Comparison of ENCODE assay signal across 24 cellular contexts in the genomic region with DNA sequence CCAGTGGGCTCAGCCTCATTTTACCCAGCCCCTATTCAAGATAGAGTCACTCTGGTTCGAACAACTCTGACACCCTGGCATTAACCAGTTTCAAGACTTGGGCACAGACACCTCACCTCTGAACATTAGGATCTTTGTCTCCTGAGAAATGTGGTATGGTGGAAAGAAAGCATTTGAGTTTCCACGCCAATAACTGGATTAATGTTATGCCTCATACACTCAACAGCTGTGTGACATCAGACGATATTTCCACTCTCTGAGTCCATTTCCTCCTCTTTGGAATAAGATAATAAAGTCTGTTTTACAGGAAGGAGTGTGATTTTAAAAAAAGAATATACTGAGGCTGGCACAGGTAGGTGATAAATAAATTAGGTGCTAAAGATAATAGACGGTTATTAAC.
A peak's percentile ranks its signal among the peaks of the same experiment; 100 is the strongest.
DNase-seq lines count a peak whose midpoint lies in the region; ATAC-seq and TF ChIP-seq lines count a peak whose summit lies in the region.
"Had no signal": no experiment of that assay in that cellular context is flagged by ENCODE, and none has a peak within 500 bp of the region (broad histone marks: within the 10 kb centered on the region; RNA-seq: fewer than 3 reads in every experiment).

No MANE protein-coding gene starts in this region.

- H3K9me3 ChIP-seq in gastroesophageal sphincter = no peaks in the 10 kb centered on the region
- H3K9me3 ChIP-seq in uterus = no peaks in the 10 kb centered on the region
- no peaks in the 10 kb centered on the region for H3K9me3 ChIP-seq in T-helper 17 cell (ENCODE audit: control insufficient read depth, low read length, poor library complexity, severe bottlenecking)
- H3K9me3 ChIP-seq: ascending aorta had no signal

- H3K27me3 Mint-ChIP-seq in T-helper 17 cell = peaks cover 19% of the 10 kb centered on the region
- H3K27me3 Mint-ChIP-seq: IgD-negative memory B cell had no signal

- H3K4me3 ChIP-seq in gastroesophageal sphincter (no peak overlapping the region), uterus (no peak overlapping the region)
- H3K4me3 ChIP-seq: ascending aorta, neural progenitor cell, smooth muscle cell had no signal

- no peaks in the 10 kb centered on the region for H3K4me1 Mint-ChIP-seq in T-helper 17 cell

- TF ChIP-seq EP300 in gastroesophageal sphincter (IDR thresholded peaks at IDR 0.05) = no peak

- peak overlapping the region in 3 of 4 donors; percentile 53 to 64 (median 60) for H3K27ac ChIP-seq in gastroesophageal sphincter
- H3K27ac ChIP-seq in uterus = peak overlapping the region; percentile 37 to 57
- H3K27ac ChIP-seq: ascending aorta, neural progenitor cell had no signal

- H3K27me3 ChIP-seq in gastroesophageal sphincter (no peaks in the 10 kb centered on the region), uterus (no peaks in the 10 kb centered on the region)
- H3K27me3 ChIP-seq: ascending aorta, neural progenitor cell had no signal

- no peak for DNase-seq in Right ventricle myocardium superior
- no peak for DNase-seq in cardiac septum (ENCODE audit: low spot score)
- DNase-seq in omental fat pad (ENCODE audit: low spot score) = no peak
- DNase-seq in uterus = peak in 1 of 2 donors; percentile 21
- no peak for DNase-seq in GM20000 (ENCODE audit: low spot score)
- DNase-seq in T-helper 17 cell = no peak
- DNase-seq: activated CD4-positive, alpha-beta memory T cell treated with anti-CD3 and anti-CD28 coated beads for 36 hours; foreskin melanocyte; hippocampal formation; NCI-H1105; NCI-H2029 treated with DMSO at 0.1 percent for 48 hours; NCI-H446; NCI-H82; OCI-M1 had no signal

- H3K4me1 ChIP-seq in gastroesophageal sphincter (peaks cover 0 to 4% (median 3%) of the 10 kb centered on the region in 3 donors), uterus (no peaks in the 10 kb centered on the region)
- H3K4me1 ChIP-seq: ascending aorta had no signal

- H3K36me3 ChIP-seq in gastroesophageal sphincter = no peaks in the 10 kb centered on the region
- H3K36me3 ChIP-seq in uterus = no peaks in the 10 kb centered on the region
- H3K36me3 ChIP-seq: ascending aorta, neural progenitor cell had no signal

- TF ChIP-seq CTCF in gastroesophageal sphincter (IDR thresholded peaks at IDR 0.05) (no peak), omental fat pad (IDR thresholded peaks at IDR 0.05) (no peak), uterus (IDR thresholded peaks at IDR 0.05) (no peak), GM20000 (IDR thresholded peaks at IDR 0.05; ENCODE audit: extremely low read depth, missing control alignments) (no peak)

- no peak for TF ChIP-seq POLR2A in gastroesophageal sphincter (IDR thresholded peaks at IDR 0.05)
- TF ChIP-seq POLR2A in uterus (IDR thresholded peaks at IDR 0.05) = no peak

- no peaks in the 10 kb centered on the region for H3K36me3 Mint-ChIP-seq in T-helper 17 cell (ENCODE audit: low read depth)
- H3K36me3 Mint-ChIP-seq: activated CD4-positive, alpha-beta memory T cell treated with anti-CD3 and anti-CD28 coated beads for 36 hours; activated naive CD8-positive, alpha-beta T cell; IgD-negative memory B cell; neural progenitor cell had no signal

- 30 to 35% methylated on average over 3 to 4 of the region's 4 CpGs for WGBS in gastroesophageal sphincter (ENCODE audit: low coverage in 1 of 2), 2 donors

- H3K27ac Mint-ChIP-seq in T-helper 17 cell = no peak overlapping the region
- H3K27ac Mint-ChIP-seq: activated CD4-positive, alpha-beta memory T cell treated with anti-CD3 and anti-CD28 coated beads for 36 hours; activated naive CD8-positive, alpha-beta T cell; activated T-helper 2 cell treated with anti-CD3 and anti-CD28 coated beads, Interferon-gamma antibody, Interleukin-2, Interleukin-4, amounts not matched to agents 10 μg/mL and 5 μg/mL and 100 μg/mL, durations not matched to agents 14 hours and 24 hours and 36 hours; IgD-negative memory B cell; progenitor cell of endocrine pancreas had no signal

- H3K4me3 Mint-ChIP-seq in T-helper 17 cell = no peak overlapping the region
- H3K4me3 Mint-ChIP-seq: activated CD4-positive, alpha-beta memory T cell treated with anti-CD3 and anti-CD28 coated beads for 36 hours; activated naive CD8-positive, alpha-beta T cell; IgD-negative memory B cell; neural progenitor cell had no signal

- ATAC-seq in Right ventricle myocardium superior (ENCODE audit: poor library complexity) (peak; percentile 77), gastroesophageal sphincter (peak; percentile 48), omental fat pad (ENCODE audit: low FRiP score) (peak; percentile 45), GM19395 (IDR thresholded peaks at IDR 0.05; ENCODE audit: unreplicated experiment) (no peak), T-helper 17 cell (no peak)
- ATAC-seq: activated CD4-positive, CD25-positive, alpha-beta regulatory T cell treated with anti-CD3 and anti-CD28 coated beads, Interleukin-2, amount 50 U/mL, for 24 hours had no signal

- intact Hi-C loops in Right ventricle myocardium superior (cut with DNase I) (no loop called here), cardiac septum (cut with DNase I) (no loop called here), uterus (cut with DNase I; ENCODE audit: low total_unique reads) (no loop called here)

Comparison
In these comparisons a context has a peak if more than half of its experiments do, and no peak if none do; other contexts are left out.
1. ATAC-seq: peak in Right ventricle myocardium superior (single experiment), gastroesophageal sphincter (single experiment) and omental fat pad (single experiment); none in GM19395 (single experiment) and T-helper 17 cell (single experiment).